In the genomic region with DNA sequence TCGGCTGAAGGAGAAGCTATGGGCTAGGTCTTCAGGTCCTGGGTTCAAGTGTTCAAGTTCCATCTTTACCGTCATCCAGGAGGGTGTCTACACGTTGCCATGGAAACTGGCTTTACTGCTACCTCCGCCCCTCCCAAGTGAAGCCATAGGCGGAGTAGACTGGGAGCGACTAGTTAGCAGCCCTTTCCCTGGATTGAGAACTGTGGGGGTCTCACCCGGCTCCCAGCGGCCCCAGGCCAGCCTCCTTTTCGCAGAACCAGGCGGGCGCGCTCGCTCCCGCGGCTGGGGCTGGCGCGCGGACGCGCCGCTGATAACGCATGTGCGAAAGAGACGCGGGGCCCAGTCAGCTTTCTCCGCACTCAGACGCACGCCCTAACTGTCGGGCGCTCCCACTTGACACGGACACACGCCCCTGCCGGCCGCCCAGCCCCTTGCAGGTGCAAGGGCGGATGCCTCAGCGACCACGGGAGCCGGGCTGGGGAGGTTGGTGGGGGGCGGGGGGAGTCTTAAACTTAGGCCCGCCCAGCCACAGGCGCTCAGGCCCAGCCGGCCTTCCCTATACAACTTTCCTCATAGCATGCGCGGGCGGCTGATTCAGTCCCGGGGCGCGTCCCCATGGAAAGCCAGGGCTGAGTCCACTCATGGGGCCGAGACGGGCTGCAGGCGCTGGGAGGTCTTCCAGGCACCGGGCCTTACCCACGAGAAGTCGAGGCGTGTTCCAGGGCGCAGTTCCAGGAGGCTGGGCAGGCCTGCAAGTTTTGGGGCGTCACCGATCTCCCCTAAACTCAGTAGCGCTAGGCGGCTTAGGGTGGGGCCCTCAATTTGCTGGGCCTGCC, we compare ENCODE assay signal across 8 cellular contexts. TPM values are rescaled to one million over a fixed set of nuclear protein-coding genes. Genes with fewer than 3 reads are reported as not detected.
DNase-seq lines count a peak whose midpoint lies in the region; ATAC-seq and TF ChIP-seq lines count a peak whose summit lies in the region.

No MANE protein-coding gene starts in this region.

- H3K4me1 ChIP-seq in H9 (ENCODE audit: insufficient read depth, low read length) (peaks cover 3% of the 10 kb centered on the region; the same call in 1 of the 2 replicates), mononuclear cell (ENCODE audit: insufficient read depth, low read length) (peaks cover 30% of the 10 kb centered on the region)

- H3K27me3 ChIP-seq in H9 (ENCODE audit: insufficient read depth, low read length) (no peaks in the 10 kb centered on the region; the same call in 1 of the 2 replicates), mononuclear cell (ENCODE audit: insufficient read depth, low read length) (no peaks in the 10 kb centered on the region)

- H3K27me3 Mint-ChIP-seq in H9 (ENCODE audit: low read depth) (peaks cover 42% of the 10 kb centered on the region), endothelial cell (ENCODE audit: unreplicated experiment) (peaks cover 10% of the 10 kb centered on the region)
- H3K27me3 Mint-ChIP-seq in stimulated activated memory B cell treated with anti-CD40 and anti-IgM and Interleukin-4, amounts not matched to agents 10 μg/mL and 1 μg/mL and 100 μg/mL, for 72 hours, result no peaks in the 10 kb centered on the region

- no peaks in the 10 kb centered on the region for H3K79me1 ChIP-seq in H9 (ENCODE audit: insufficient read depth, low read depth, low read length, poor library complexity, severe bottlenecking)

- H3K9me3 ChIP-seq in H9 (ENCODE audit: control insufficient read depth, low read depth, low read length), result no peaks in the 10 kb centered on the region
- H3K9me3 ChIP-seq in mononuclear cell (ENCODE audit: low read depth, low read length), result no peaks in the 10 kb centered on the region

- peak; percentile 74 for TF ChIP-seq CTCF in H9 (conservative IDR thresholded peaks at IDR 0.05)
- TF ChIP-seq CTCF in endothelial cell (IDR thresholded peaks at IDR 0.05; ENCODE audit: unreplicated experiment), result peak; percentile 68

- H2AK5ac ChIP-seq in H9 (ENCODE audit: insufficient read length, low read length), result no peak overlapping the region

- H2BK12ac ChIP-seq in H9 (ENCODE audit: insufficient read length, low read depth, low read length), result no peak overlapping the region

- no CpG with 5 or more reads among the region's 60 CpGs for WGBS in H9 (ENCODE audit: extremely low coverage, insufficient read length, low lambda C conversion rate)

- peak overlapping the region; percentile 75 for H3K4me2 ChIP-seq in H9 (ENCODE audit: insufficient read depth, insufficient read length, low read length)

- no peak overlapping the region for H4K91ac ChIP-seq in H9 (ENCODE audit: insufficient read length, low read depth, low read length)

- H3K4me1 Mint-ChIP-seq in H9, result peaks cover 33 to 47% of the 10 kb centered on the region in 2 experiments
- peaks cover 23% of the 10 kb centered on the region for H3K4me1 Mint-ChIP-seq in endothelial cell (ENCODE audit: unreplicated experiment)
- H3K4me1 Mint-ChIP-seq in stimulated activated memory B cell treated with anti-CD40 and anti-IgM and Interleukin-4, amounts not matched to agents 10 μg/mL and 1 μg/mL and 100 μg/mL, for 72 hours, result peaks cover 42% of the 10 kb centered on the region

- ATAC-seq in stimulated activated memory B cell treated with anti-CD40 and anti-IgM and Interleukin-4, amounts not matched to agents 10 μg/mL and 1 μg/mL and 100 μg/mL, for 72 hours, result peak; percentile 90

- no peak overlapping the region for H3K4ac ChIP-seq in H9 (ENCODE audit: low read depth, low read length)

- no peak overlapping the region for H4K8ac ChIP-seq in H9 (replicated peaks; ENCODE audit: insufficient read length, low read depth, low read length)

- H4K20me1 ChIP-seq in H9 (ENCODE audit: control insufficient read depth, insufficient read depth, insufficient read length), result no peaks in the 10 kb centered on the region

- peak overlapping the region; percentile 26 for H3K4me3 ChIP-seq in mononuclear cell (ENCODE audit: low read length)

- H3K14ac ChIP-seq in H9 (ENCODE audit: insufficient read depth, low read length), result peak overlapping the region; percentile 79

- H3K4me3 Mint-ChIP-seq in H9 (peak overlapping the region; percentile 58 to 79), endothelial cell (ENCODE audit: unreplicated experiment) (peak overlapping the region; percentile 66)
- peak overlapping the region; percentile 58 for H3K4me3 Mint-ChIP-seq in stimulated activated memory B cell treated with anti-CD40 and anti-IgM and Interleukin-4, amounts not matched to agents 10 μg/mL and 1 μg/mL and 100 μg/mL, for 72 hours

- no peaks in the 10 kb centered on the region for H3K79me2 ChIP-seq in H9 (ENCODE audit: insufficient read depth, low read length)

- H2AFZ ChIP-seq in H9 (ENCODE audit: low read length), result no peak overlapping the region

- no peak overlapping the region; a peak in 1 of 7 replicates for H3K27ac Mint-ChIP-seq in H9
- H3K27ac Mint-ChIP-seq in endothelial cell (ENCODE audit: unreplicated experiment), result peak overlapping the region; percentile 73
- H3K27ac Mint-ChIP-seq in stimulated activated memory B cell treated with anti-CD40 and anti-IgM and Interleukin-4, amounts not matched to agents 10 μg/mL and 1 μg/mL and 100 μg/mL, for 72 hours, result peak overlapping the region; percentile 13

- no peak overlapping the region for H3K27ac ChIP-seq in H9 (ENCODE audit: insufficient read length, low read depth, low read length)

- peaks cover 9% of the 10 kb centered on the region for H3K23me2 ChIP-seq in H9 (ENCODE audit: insufficient read length, low read depth, low read length, poor library complexity, severe bottlenecking)

- H2BK15ac ChIP-seq in H9 (ENCODE audit: low read depth, low read length), result no peak overlapping the region

- H3K36me3 Mint-ChIP-seq in H9 (ENCODE audit: insufficient read depth in 1 of 3, low read depth in 3 of 3) (peaks cover 9 to 31% (median 29%) of the 10 kb centered on the region in 3 experiments), endothelial cell (ENCODE audit: low read depth, unreplicated experiment) (peaks cover 20% of the 10 kb centered on the region)
- peaks cover 19% of the 10 kb centered on the region for H3K36me3 Mint-ChIP-seq in stimulated activated memory B cell treated with anti-CD40 and anti-IgM and Interleukin-4, amounts not matched to agents 10 μg/mL and 1 μg/mL and 100 μg/mL, for 72 hours

- H4K5ac ChIP-seq in H9 (ENCODE audit: insufficient read length, low read depth, low read length), result no peak overlapping the region

- H3K23ac ChIP-seq in H9 (ENCODE audit: insufficient read length, low read depth, low read length), result no peak overlapping the region

- H2BK5ac ChIP-seq in H9 (ENCODE audit: insufficient read length, low read length), result no peak overlapping the region

- H3K18ac ChIP-seq in H9 (ENCODE audit: insufficient read length, low read depth, low read length), result peak overlapping the region; percentile 54

- H3K9ac ChIP-seq in H9 (ENCODE audit: extremely low read depth, insufficient read length, low read length), result no peak overlapping the region

- no peak overlapping the region for H3T11ph ChIP-seq in H9 (ENCODE audit: low read length)

- H3K9me3 Mint-ChIP-seq in H9, result no peaks in the 10 kb centered on the region
- no peaks in the 10 kb centered on the region for H3K9me3 Mint-ChIP-seq in endothelial cell (ENCODE audit: unreplicated experiment)
- H3K9me3 Mint-ChIP-seq in stimulated activated memory B cell treated with anti-CD40 and anti-IgM and Interleukin-4, amounts not matched to agents 10 μg/mL and 1 μg/mL and 100 μg/mL, for 72 hours, result no peaks in the 10 kb centered on the region

- no peak overlapping the region for H2BK120ac ChIP-seq in H9 (ENCODE audit: low read depth, low read length, poor library complexity, severe bottlenecking)

- no peak overlapping the region for H3K56ac ChIP-seq in H9 (ENCODE audit: insufficient read length, low read depth, low read length)

- no peak overlapping the region for H2BK20ac ChIP-seq in H9 (ENCODE audit: low read depth, low read length, poor library complexity, severe bottlenecking)

- peak; percentile 83 for DNase-seq in DMS114 treated with DMSO at 0.1 percent for 48 hours (lab: John Stamatoyannopoulos, UW; ENCODE audit: unreplicated experiment)
- DNase-seq in H9, result peak; percentile 94
- peak; percentile 86 for DNase-seq in NCI-H345 treated with DMSO at 0.1 percent for 48 hours (lab: John Stamatoyannopoulos, UW; ENCODE audit: unreplicated experiment)
- peak; percentile 53 for DNase-seq in activated CD8-positive, alpha-beta memory T cell treated with anti-CD3 and anti-CD28 coated beads, Interleukin-2, amount 50 U/mL, for 24 hours (ENCODE audit: extremely low read depth)
- DNase-seq in endothelial cell (ENCODE audit: low spot score), result peak; percentile 80
- DNase-seq in pons (ENCODE audit: low spot score), result no peak

RNA-seq across cellular contexts. Expression of a gene that starts 7.4 kb away (rescaled TPM):
- 11.7 and 11.8 TPM in 2 replicates for total RNA-seq in H9 (2021)
- total RNA-seq in endothelial cell (ENCODE audit: unreplicated experiment), result 25.2 TPM
- total RNA-seq in mononuclear cell, result 2.4 TPM

RNA-seq across cellular contexts. Expression of a gene that starts 7.7 kb away (rescaled TPM):
- total RNA-seq in H9 (2021), result 3.9 and 4.6 TPM in 2 replicates
- 9.6 TPM for total RNA-seq in endothelial cell (ENCODE audit: unreplicated experiment)
- total RNA-seq in mononuclear cell, result 0.21 TPM

RNA-seq across cellular contexts. Expression of a gene that starts 19.8 kb away (rescaled TPM):
- total RNA-seq in H9 (2021), result 29.6 and 30.6 TPM in 2 replicates
- total RNA-seq in endothelial cell (ENCODE audit: unreplicated experiment), result 382 TPM
- total RNA-seq in mononuclear cell, result 25.1 TPM

RNA-seq across cellular contexts. Expression of a gene that starts 37.3 kb away (rescaled TPM):
- not detected in 2 replicates for total RNA-seq in H9 (2021)
- not detected for total RNA-seq in endothelial cell (ENCODE audit: unreplicated experiment)
- 0.21 TPM for total RNA-seq in mononuclear cell

RNA-seq across cellular contexts. Expression of a gene that starts 37.4 kb away (rescaled TPM):
- total RNA-seq in H9 (2021) (0.35 and 0.44 TPM in 2 replicates), endothelial cell (ENCODE audit: unreplicated experiment) (2.8 TPM), mononuclear cell (0.10 TPM)

Comparison
In these comparisons a context has a peak if more than half of its experiments do, and no peak if none do; other contexts are left out.
1. H3K27ac Mint-ChIP-seq: peak in endothelial cell (single experiment) and stimulated activated memory B cell treated with anti-CD40 and anti-IgM and Interleukin-4, amounts not matched to agents 10 μg/mL and 1 μg/mL and 100 μg/mL, for 72 hours (single experiment); none in H9 (0 of 3).
2. RNA of a gene that starts 19.8 kb away (total RNA-seq): 382 TPM in endothelial cell (single experiment); 29.6 to 30.6 TPM in H9 and 25.1 TPM in mononuclear cell (single experiment); every median in the first group is over 10 times any median in the second.
3. Peak in every context shown above with its lines, with median percentiles within 50 percentile points of each other: H3K4me3 Mint-ChIP-seq.